Comparison of ENCODE assay signal across 22 cellular contexts in the genomic region with DNA sequence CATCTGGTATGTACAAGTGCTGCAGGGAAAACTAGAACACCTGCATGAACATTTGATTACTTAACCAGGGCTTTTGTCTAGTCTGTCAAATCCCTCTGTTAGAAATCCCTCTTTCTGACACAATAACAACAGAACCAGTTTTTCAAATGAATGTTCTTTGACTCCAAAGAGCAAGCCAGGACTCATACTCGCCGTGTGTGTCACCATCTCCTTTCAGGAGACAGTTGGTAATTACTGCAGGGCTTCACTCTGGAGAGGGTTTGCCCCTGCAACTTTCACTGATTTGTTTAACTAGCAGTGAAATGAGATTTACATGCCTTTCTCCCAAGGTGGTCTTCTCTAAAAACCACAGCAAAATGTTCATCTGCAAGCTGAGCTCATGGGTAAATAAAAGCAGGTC.
DNase-seq lines count a peak whose midpoint lies in the region; ATAC-seq and TF ChIP-seq lines count a peak whose summit lies in the region.
"Had no signal": no experiment of that assay in that cellular context is flagged by ENCODE, and none has a peak within 500 bp of the region (broad histone marks: within the 10 kb centered on the region; RNA-seq: fewer than 3 reads in every experiment).

No MANE protein-coding gene starts in this region.

- H3K4me1 ChIP-seq in A673 (ENCODE audit: insufficient read depth, low read length, poor library complexity, severe bottlenecking) (no peaks in the 10 kb centered on the region), RWPE2 (ENCODE audit: insufficient read depth, poor library complexity, severe bottlenecking) (peaks cover 4% of the 10 kb centered on the region), foreskin keratinocyte (peaks cover 5% of the 10 kb centered on the region)
- H3K4me1 ChIP-seq: BE2C, tibial nerve had no signal

- no peak for TF ChIP-seq CTCF in A673 (conservative IDR thresholded peaks at IDR 0.05; ENCODE audit: low read depth, low read length)
- no peak for TF ChIP-seq CTCF in RWPE2 (IDR thresholded peaks at IDR 0.05; ENCODE audit: poor library complexity, severe bottlenecking)
- TF ChIP-seq CTCF in foreskin keratinocyte (conservative IDR thresholded peaks at IDR 0.05), result no peak

- intact Hi-C loops in A673 (cut with micrococcal nuclease; ENCODE audit: unreplicated experiment), result no loop called here

- H3K27ac ChIP-seq in A673 (ENCODE audit: low read depth, low read length, poor library complexity, severe bottlenecking) (no peak overlapping the region), RWPE2 (ENCODE audit: poor library complexity, severe bottlenecking) (no peak overlapping the region), foreskin keratinocyte (no peak overlapping the region)
- H3K27ac ChIP-seq: ovary, tibial nerve had no signal

- ATAC-seq in RWPE2 (ENCODE audit: low read depth) (peak; percentile 90), foreskin keratinocyte (peak; percentile 98), GM18907 (IDR thresholded peaks at IDR 0.05; ENCODE audit: unreplicated experiment) (no peak), GM19463 (IDR thresholded peaks at IDR 0.05; ENCODE audit: unreplicated experiment) (no peak), GM21423 (IDR thresholded peaks at IDR 0.05; ENCODE audit: unreplicated experiment) (no peak)
- ATAC-seq: naive thymus-derived CD4-positive, alpha-beta T cell had no signal

- H3K27me3 ChIP-seq in A673 (replicated peaks; ENCODE audit: insufficient read depth, low read depth, low read length, poor library complexity), result no peaks in the 10 kb centered on the region
- H3K27me3 ChIP-seq in RWPE2 (ENCODE audit: insufficient read depth, poor library complexity, severe bottlenecking), result no peaks in the 10 kb centered on the region
- no peaks in the 10 kb centered on the region for H3K27me3 ChIP-seq in foreskin keratinocyte
- H3K27me3 ChIP-seq: ovary, tibial nerve had no signal

- H3K36me3 ChIP-seq in A673 (ENCODE audit: insufficient read depth, low read length, poor library complexity, severe bottlenecking), result no peaks in the 10 kb centered on the region
- H3K36me3 ChIP-seq in RWPE2 (ENCODE audit: low read depth), result no peaks in the 10 kb centered on the region
- H3K36me3 ChIP-seq: BE2C, ovary, tibial nerve had no signal

- H3K4me3 ChIP-seq in A673 (ENCODE audit: low read depth, low read length, poor library complexity, severe bottlenecking) (no peak overlapping the region), RWPE2 (ENCODE audit: severe bottlenecking) (no peak overlapping the region)
- H3K4me3 ChIP-seq: ovary, tibial nerve had no signal

- no peaks in the 10 kb centered on the region for H3K9me3 ChIP-seq in A673 (ENCODE audit: low read depth, low read length, poor library complexity, severe bottlenecking)
- no peaks in the 10 kb centered on the region for H3K9me3 ChIP-seq in RWPE2 (ENCODE audit: severe bottlenecking)
- H3K9me3 ChIP-seq: BE2C, ovary, tibial nerve had no signal

- DNase-seq in A673 (ENCODE audit: low spot score), result peak; percentile 27
- peak; percentile 84 for DNase-seq in HPDE6-E6E7 (ENCODE audit: extremely low spot score)
- no peak for DNase-seq in RWPE2 (ENCODE audit: low spot score)
- peak; percentile 91 to 96 for DNase-seq in foreskin keratinocyte
- DNase-seq in hypothalamus (lab: John Stamatoyannopoulos, UW), result no peak
- DNase-seq: activated CD4-positive, alpha-beta T cell treated with anti-CD3 and anti-CD28 coated beads for 48 hours; activated naive CD4-positive, alpha-beta T cell treated with anti-CD3 and anti-CD28 coated beads, Interleukin-2, amount 50 U/mL, for 16 hours; BE2C; CD8-positive, alpha-beta memory T cell; EL; IMR-90; kidney; naive thymus-derived CD4-positive, alpha-beta T cell; NCI-H526 treated with DMSO at 0.1 percent for 48 hours; ovary; stimulated activated CD4-positive, alpha-beta T cell treated with anti-CD3 and anti-CD28 coated beads, Interleukin-15, amount 100 ng/mL, for 24 hours; stimulated activated CD4-positive, alpha-beta T cell treated with anti-CD3 and anti-CD28 coated beads, Interleukin-4, amount 100 ng/mL, for 4 hours; T1000 had no signal

- CTCF ChIA-PET in A673 (lab: Charles Lee), result no interaction called here

- POLR2A ChIA-PET in A673 (lab: Charles Lee; ENCODE audit: low non-redundant PET), result no interaction called here

- no TSS peak for BruUV-seq in A673 (replicated peaks; lab: Mats Ljungman, UMichigan)

Comparison
In these comparisons a context has a peak if more than half of its experiments do, and no peak if none do; other contexts are left out.
1. DNase-seq: peak in A673 (single experiment), HPDE6-E6E7 (single experiment) and foreskin keratinocyte (2 of 2); none in RWPE2 (single experiment) and hypothalamus (0 of 51).
2. ATAC-seq: peak in RWPE2 (single experiment) and foreskin keratinocyte (single experiment); none in GM18907 (single experiment), GM19463 (single experiment) and GM21423 (single experiment).